13 cellular contexts compared by ENCODE assay signal in the genomic region with DNA sequence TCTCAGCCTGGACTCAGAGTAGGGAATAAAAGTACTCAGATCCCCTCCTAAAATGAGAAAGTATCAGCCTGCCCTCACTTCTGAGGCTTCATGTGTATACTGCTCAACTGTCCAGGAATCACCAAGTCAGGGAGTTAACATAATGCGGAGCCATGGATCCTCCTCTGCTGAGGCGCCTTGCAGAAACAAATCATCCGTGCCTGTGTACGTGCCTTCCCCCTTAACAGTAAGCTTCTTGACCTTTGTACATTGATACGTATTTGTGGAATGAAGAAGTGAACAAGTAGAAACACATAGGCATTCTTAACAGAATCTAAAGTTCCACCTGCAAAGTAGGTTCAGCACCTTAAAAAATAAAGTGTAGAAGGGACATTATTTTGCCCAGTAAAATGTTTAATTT.
DNase-seq lines count a peak whose midpoint lies in the region; ATAC-seq and TF ChIP-seq lines count a peak whose summit lies in the region.
"Had no signal": no experiment of that assay in that cellular context is flagged by ENCODE, and none has a peak within 500 bp of the region (broad histone marks: within the 10 kb centered on the region; RNA-seq: fewer than 3 reads in every experiment).

No MANE protein-coding gene starts in this region.

- peaks cover 50% of the 10 kb centered on the region for H3K4me1 Mint-ChIP-seq in activated T-cell treated with anti-CD3 and anti-CD28 coated beads, Interleukin-2, amount 50 U/mL, for 72 hours (ENCODE audit: low read depth)
- H3K4me1 Mint-ChIP-seq in activated naive CD8-positive, alpha-beta T cell treated with anti-CD3 and anti-CD28 coated beads, Interleukin-2, amount 50 U/mL, for 24 hours = peaks cover 47% of the 10 kb centered on the region

- peak overlapping the region; percentile 62 to 85 for H3K4me3 Mint-ChIP-seq in activated T-cell treated with anti-CD3 and anti-CD28 coated beads, Interleukin-2, amount 50 U/mL, for 72 hours
- H3K4me3 Mint-ChIP-seq in activated naive CD8-positive, alpha-beta T cell treated with anti-CD3 and anti-CD28 coated beads, Interleukin-2, amount 50 U/mL, for 24 hours = peak overlapping the region; percentile 36
- H3K4me3 Mint-ChIP-seq: IgD-negative memory B cell had no signal

- H3K9me3 Mint-ChIP-seq in activated T-cell treated with anti-CD3 and anti-CD28 coated beads, Interleukin-2, amount 50 U/mL, for 72 hours = no peaks in the 10 kb centered on the region
- no peaks in the 10 kb centered on the region for H3K9me3 Mint-ChIP-seq in activated naive CD8-positive, alpha-beta T cell treated with anti-CD3 and anti-CD28 coated beads, Interleukin-2, amount 50 U/mL, for 24 hours
- H3K9me3 Mint-ChIP-seq: IgD-negative memory B cell had no signal

- H3K4me1 ChIP-seq in upper lobe of right lung = peaks cover 26% of the 10 kb centered on the region

- no peaks in the 10 kb centered on the region for H3K27me3 Mint-ChIP-seq in activated T-cell treated with anti-CD3 and anti-CD28 coated beads, Interleukin-2, amount 50 U/mL, for 72 hours (ENCODE audit: low read depth)
- H3K27me3 Mint-ChIP-seq in activated naive CD8-positive, alpha-beta T cell treated with anti-CD3 and anti-CD28 coated beads, Interleukin-2, amount 50 U/mL, for 24 hours = peaks cover 2% of the 10 kb centered on the region
- H3K27me3 Mint-ChIP-seq: IgD-negative memory B cell had no signal

- H3K4me3 ChIP-seq in upper lobe of right lung = no peak overlapping the region

- intact Hi-C loops in upper lobe of right lung (cut with DNase I) = no loop called here

- H3K27me3 ChIP-seq in upper lobe of right lung = no peaks in the 10 kb centered on the region

- no peak for DNase-seq in activated T-cell treated with anti-CD3 and anti-CD28 coated beads, Interleukin-2, amount 50 U/mL, for 72 hours
- no peak for DNase-seq in activated T-cell treated with anti-CD3 and anti-CD28 coated beads, Interleukin-2, amount 50 U/mL, for 48 hours
- DNase-seq in activated naive CD8-positive, alpha-beta T cell treated with anti-CD3 and anti-CD28 coated beads, Interleukin-2, amount 50 U/mL, for 24 hours = no peak
- DNase-seq in left kidney (ENCODE audit: low read depth, low spot score) = peak; percentile 70
- no peak for DNase-seq in upper lobe of right lung
- no peak for DNase-seq in foreskin melanocyte
- no peak for DNase-seq in NCI-H345 treated with DMSO at 0.1 percent for 48 hours (lab: John Stamatoyannopoulos, UW; ENCODE audit: unreplicated experiment)
- DNase-seq: effector CD4-positive, alpha-beta T cell; GF-D8; NCI-H2029 treated with DMSO at 0.1 percent for 48 hours; stimulated activated CD8-positive, alpha-beta memory T cell treated with anti-CD3 and anti-CD28 coated beads, Interleukin-4, amount 100 ng/mL, for 48 hours had no signal

- no peaks in the 10 kb centered on the region for H3K36me3 ChIP-seq in upper lobe of right lung

- no peaks in the 10 kb centered on the region for H3K9me3 ChIP-seq in upper lobe of right lung

- peaks cover 0 to 1% of the 10 kb centered on the region in 2 donors for H3K36me3 Mint-ChIP-seq in activated T-cell treated with anti-CD3 and anti-CD28 coated beads, Interleukin-2, amount 50 U/mL, for 72 hours (ENCODE audit: insufficient read depth in 2 of 2)
- no peaks in the 10 kb centered on the region for H3K36me3 Mint-ChIP-seq in activated naive CD8-positive, alpha-beta T cell treated with anti-CD3 and anti-CD28 coated beads, Interleukin-2, amount 50 U/mL, for 24 hours (ENCODE audit: low read depth)

- H3K27ac ChIP-seq in upper lobe of right lung = no peak overlapping the region

- no peak for ATAC-seq in activated T-cell treated with anti-CD3 and anti-CD28 coated beads, Interleukin-2, amount 50 U/mL, for 72 hours (replicated peaks in 1 of 2)
- no peak for ATAC-seq in activated naive CD8-positive, alpha-beta T cell treated with anti-CD3 and anti-CD28 coated beads, Interleukin-2, amount 50 U/mL, for 24 hours
- peak; percentile 71 for ATAC-seq in upper lobe of right lung
- no peak for ATAC-seq in GM19324 (IDR thresholded peaks at IDR 0.05; ENCODE audit: low FRiP score, unreplicated experiment)

- no peak for TF ChIP-seq CTCF in upper lobe of right lung (IDR thresholded peaks at IDR 0.05)

- peak overlapping the region; percentile 50 for H3K27ac Mint-ChIP-seq in activated T-cell treated with anti-CD3 and anti-CD28 coated beads, Interleukin-2, amount 50 U/mL, for 72 hours
- H3K27ac Mint-ChIP-seq in activated naive CD8-positive, alpha-beta T cell treated with anti-CD3 and anti-CD28 coated beads, Interleukin-2, amount 50 U/mL, for 24 hours = peak overlapping the region; percentile 80
